ENCODE assay signal across 8 cellular contexts in genomic region chr12:110585231-110585799, GRCh38. TPM values are rescaled to one million over a fixed set of nuclear protein-coding genes. Genes with fewer than 3 reads are reported as not detected.
DNase-seq lines count a peak whose midpoint lies in the region; ATAC-seq and TF ChIP-seq lines count a peak whose summit lies in the region.

No MANE protein-coding gene starts in this region.

- H3K9me3 Mint-ChIP-seq in activated CD4-positive, alpha-beta memory T cell treated with anti-CD3 and anti-CD28 coated beads, Interleukin-2, amount 10 ng/mL, durations not matched to agents 7 days and 5 days = no peaks in the 10 kb centered on the region

- no peak for ATAC-seq in HG03469 (IDR thresholded peaks at IDR 0.05; ENCODE audit: unreplicated experiment)

- peak overlapping the region; percentile 69 for H3K4me3 Mint-ChIP-seq in activated CD4-positive, alpha-beta memory T cell treated with anti-CD3 and anti-CD28 coated beads, Interleukin-2, amount 10 ng/mL, durations not matched to agents 7 days and 5 days

- H3K27ac Mint-ChIP-seq in activated CD4-positive, alpha-beta memory T cell treated with anti-CD3 and anti-CD28 coated beads, Interleukin-2, amount 10 ng/mL, durations not matched to agents 7 days and 5 days = peak overlapping the region; percentile 92

- CTCF ChIA-PET in activated CD4-positive, alpha-beta memory T cell treated with anti-CD3 and anti-CD28 coated beads, Interleukin-2, amount 10 ng/mL, durations not matched to agents 7 days and 5 days (lab: Charles Lee) = interaction anchor here (0.6 to 3.6 kb wide), 9 partner anchors 9 to 156 kb away, joined by 3 to 27 read pairs (median 4); partner anchors contain the start of genes ARPC3, FAM216A and GPN3

- no peak for TF ChIP-seq CTCF in foreskin fibroblast (IDR thresholded peaks at IDR 0.05; ENCODE audit: low read depth, low read length)

- peaks cover 12% of the 10 kb centered on the region for H3K36me3 Mint-ChIP-seq in activated CD4-positive, alpha-beta memory T cell treated with anti-CD3 and anti-CD28 coated beads, Interleukin-2, amount 10 ng/mL, durations not matched to agents 7 days and 5 days (ENCODE audit: low read depth)

- peak; percentile 67 for DNase-seq in Jurkat, Clone E6-1 (ENCODE audit: low read depth, low spot score)
- DNase-seq in activated CD4-positive, alpha-beta memory T cell treated with anti-CD3 and anti-CD28 coated beads, Interleukin-2, amount 10 ng/mL, durations not matched to agents 7 days and 5 days = peak; percentile 57
- DNase-seq in foreskin fibroblast = peak; percentile 41 to 67
- DNase-seq in stimulated activated CD4-positive, alpha-beta T cell treated with anti-CD3 and anti-CD28 coated beads, Interleukin-4, amount 100 ng/mL, for 24 hours = peak; percentile 58
- no peak for DNase-seq in HuH-7.5 (ENCODE audit: low spot score)
- no peak for DNase-seq in DMS114 treated with DMSO at 0.1 percent for 48 hours (lab: John Stamatoyannopoulos, UW; ENCODE audit: unreplicated experiment)
- no peak for DNase-seq in DMS153 treated with DMSO at 0.1 percent for 48 hours (lab: John Stamatoyannopoulos, UW; ENCODE audit: unreplicated experiment)

- peaks cover 52% of the 10 kb centered on the region for H3K4me1 Mint-ChIP-seq in activated CD4-positive, alpha-beta memory T cell treated with anti-CD3 and anti-CD28 coated beads, Interleukin-2, amount 10 ng/mL, durations not matched to agents 7 days and 5 days

- POLR2A ChIA-PET in activated CD4-positive, alpha-beta memory T cell treated with anti-CD3 and anti-CD28 coated beads, Interleukin-2, amount 10 ng/mL, durations not matched to agents 7 days and 5 days (lab: Charles Lee) = interaction anchor here (0.9 to 3.4 kb wide), 11 partner anchors 8 to 461 kb away, joined by 3 to 16 read pairs (median 12); partner anchors contain the start of genes ARPC3, FAM216A, GPN3 and IFT81

- H3K27me3 Mint-ChIP-seq in activated CD4-positive, alpha-beta memory T cell treated with anti-CD3 and anti-CD28 coated beads, Interleukin-2, amount 10 ng/mL, durations not matched to agents 7 days and 5 days = no peaks in the 10 kb centered on the region

- H3K4me3 ChIP-seq in Jurkat, Clone E6-1 (ENCODE audit: low read length) = peak overlapping the region; percentile 4; the same call in 1 of the 2 replicates
- no peak overlapping the region for H3K4me3 ChIP-seq in foreskin fibroblast (ENCODE audit: low read depth in 1 of 2, low read length in 2 of 2)

RNA-seq across cellular contexts. Expression of gene PPTC7, which starts 2.2 kb away (rescaled TPM):
- 18.7 TPM for polyA plus RNA-seq in Jurkat, Clone E6-1 (2012; ENCODE audit: insufficient read depth, insufficient read length)
- total RNA-seq in activated CD4-positive, alpha-beta memory T cell treated with anti-CD3 and anti-CD28 coated beads, Interleukin-2, amount 10 ng/mL, durations not matched to agents 7 days and 5 days = 10 to 100 TPM; 31.5 to 31.8 TPM

RNA-seq across cellular contexts. Expression of gene TCTN1, which starts 28.6 kb away (rescaled TPM):
- 11.7 TPM for polyA plus RNA-seq in Jurkat, Clone E6-1 (2012; ENCODE audit: insufficient read depth, insufficient read length)
- 1 to 10 TPM; 2.6 to 3.4 TPM for total RNA-seq in activated CD4-positive, alpha-beta memory T cell treated with anti-CD3 and anti-CD28 coated beads, Interleukin-2, amount 10 ng/mL, durations not matched to agents 7 days and 5 days

Comparison
In these comparisons a context has a peak if more than half of its experiments do, and no peak if none do; other contexts are left out.
1. DNase-seq: peak in Jurkat, Clone E6-1 (single experiment), activated CD4-positive, alpha-beta memory T cell treated with anti-CD3 and anti-CD28 coated beads, Interleukin-2, amount 10 ng/mL, durations not matched to agents 7 days and 5 days (single experiment), foreskin fibroblast (2 of 2) and stimulated activated CD4-positive, alpha-beta T cell treated with anti-CD3 and anti-CD28 coated beads, Interleukin-4, amount 100 ng/mL, for 24 hours (single experiment); none in HuH-7.5 (single experiment), DMS114 treated with DMSO at 0.1 percent for 48 hours (single experiment) and DMS153 treated with DMSO at 0.1 percent for 48 hours (single experiment).